Comparison of ENCODE assay signal across 19 cellular contexts in the genomic region with DNA sequence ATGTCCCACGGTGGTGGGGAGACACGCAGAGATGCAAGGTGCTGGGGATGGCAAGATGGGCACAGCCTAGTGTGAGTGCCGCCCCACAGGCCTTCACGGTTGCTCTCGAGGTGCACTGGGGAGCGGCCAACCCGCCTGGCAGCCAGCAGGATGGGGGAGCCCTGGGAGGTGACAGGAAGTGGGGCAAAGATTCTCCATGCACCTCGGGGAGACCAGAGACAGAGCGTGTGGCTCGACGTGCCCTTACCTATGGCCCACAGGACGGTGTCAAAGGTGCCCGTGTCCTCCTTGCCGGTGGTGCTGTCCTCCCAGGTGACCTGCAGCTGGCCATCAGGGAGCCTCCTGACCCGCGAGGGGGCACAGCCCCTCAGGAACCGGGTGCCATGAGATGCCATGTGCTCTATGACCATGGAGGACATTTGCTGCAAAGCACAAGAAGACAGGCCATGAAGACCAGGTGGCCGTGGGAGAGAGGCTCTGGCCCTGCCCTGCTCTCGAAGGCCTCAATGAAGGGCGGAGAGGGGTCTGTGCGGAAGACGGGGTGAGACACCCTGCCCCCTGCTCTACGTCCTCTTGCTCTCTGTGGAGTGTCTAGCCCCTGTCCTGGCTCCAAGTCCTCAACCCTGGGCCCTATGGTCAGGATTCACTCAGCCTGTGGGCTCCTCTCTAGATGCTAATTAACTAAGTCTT.
"Had no signal": no experiment of that assay in that cellular context is flagged by ENCODE, and none has a peak within 500 bp of the region (broad histone marks: within the 10 kb centered on the region; RNA-seq: fewer than 3 reads in every experiment).

No MANE protein-coding gene starts in this region.

- H3K9me3 Mint-ChIP-seq: activated CD4-positive, alpha-beta memory T cell treated with anti-CD3 and anti-CD28 coated beads for 36 hours; activated T-helper 1 cell treated with anti-CD3 and anti-CD28 coated beads, Interleukin-12 subunit alpha, Interleukin-12 subunit beta, Interleukin-2, Interleukin-4 antibody, amounts not matched to agents 30 ng/mL and 10 ng/mL and 1 ng/mL, durations not matched to agents 14 hours and 24 hours and 36 hours; natural killer cell; stimulated activated memory B cell treated with anti-CD40 and anti-IgM and Interleukin-4, amounts not matched to agents 10 μg/mL and 1 μg/mL and 100 μg/mL, for 72 hours had no signal

- H3K9me3 ChIP-seq: colonic mucosa, mucosa of descending colon, thyroid gland, uterus had no signal

- H3K4me1 ChIP-seq: colonic mucosa, thyroid gland had no signal

- FAIRE-seq: islet of Langerhans had no signal

- ATAC-seq: esophagus mucosa; left lobe of liver; mucosa of descending colon; natural killer cell; stimulated activated memory B cell treated with anti-CD40 and anti-IgM and Interleukin-4, amounts not matched to agents 10 μg/mL and 1 μg/mL and 100 μg/mL, for 72 hours had no signal

- H3K36me3 Mint-ChIP-seq: natural killer cell had no signal

- H3K36me3 ChIP-seq: colonic mucosa, uterus had no signal

- DNase-seq: activated CD4-positive, alpha-beta memory T cell treated with anti-CD3 and anti-CD28 coated beads for 36 hours; activated CD4-positive, alpha-beta T cell treated with anti-CD3 and anti-CD28 coated beads for 1 hour; activated CD8-positive, alpha-beta memory T cell treated with anti-CD3 and anti-CD28 coated beads, Interleukin-2, amount 50 U/mL, for 48 hours; activated naive CD4-positive, alpha-beta T cell treated with Interleukin-2 at 50 U/mL for 16 hours; amniotic stem cell; caudate nucleus; colonic mucosa; mammary epithelial cell; natural killer cell; stimulated activated CD4-positive, alpha-beta T cell treated with anti-CD3 and anti-CD28 coated beads, Interleukin-2, amount 100 ng/mL, for 48 hours; T-helper 9 cell; thyroid gland; uterus had no signal

- H3K27ac ChIP-seq: colonic mucosa, thyroid gland, uterus had no signal

- H3K27me3 ChIP-seq: colonic mucosa, thyroid gland, uterus had no signal

- H3K4me3 ChIP-seq: colonic mucosa, mucosa of descending colon, thyroid gland, uterus had no signal

- H3K27ac Mint-ChIP-seq: activated CD4-positive, alpha-beta memory T cell treated with anti-CD3 and anti-CD28 coated beads for 36 hours; activated T-helper 1 cell treated with anti-CD3 and anti-CD28 coated beads, Interleukin-12 subunit alpha, Interleukin-12 subunit beta, Interleukin-2, Interleukin-4 antibody, amounts not matched to agents 30 ng/mL and 10 ng/mL and 1 ng/mL, durations not matched to agents 14 hours and 24 hours and 36 hours; natural killer cell; stimulated activated memory B cell treated with anti-CD40 and anti-IgM and Interleukin-4, amounts not matched to agents 10 μg/mL and 1 μg/mL and 100 μg/mL, for 72 hours had no signal
